Comparison of ENCODE assay signal across 29 cellular contexts in the genomic region with DNA sequence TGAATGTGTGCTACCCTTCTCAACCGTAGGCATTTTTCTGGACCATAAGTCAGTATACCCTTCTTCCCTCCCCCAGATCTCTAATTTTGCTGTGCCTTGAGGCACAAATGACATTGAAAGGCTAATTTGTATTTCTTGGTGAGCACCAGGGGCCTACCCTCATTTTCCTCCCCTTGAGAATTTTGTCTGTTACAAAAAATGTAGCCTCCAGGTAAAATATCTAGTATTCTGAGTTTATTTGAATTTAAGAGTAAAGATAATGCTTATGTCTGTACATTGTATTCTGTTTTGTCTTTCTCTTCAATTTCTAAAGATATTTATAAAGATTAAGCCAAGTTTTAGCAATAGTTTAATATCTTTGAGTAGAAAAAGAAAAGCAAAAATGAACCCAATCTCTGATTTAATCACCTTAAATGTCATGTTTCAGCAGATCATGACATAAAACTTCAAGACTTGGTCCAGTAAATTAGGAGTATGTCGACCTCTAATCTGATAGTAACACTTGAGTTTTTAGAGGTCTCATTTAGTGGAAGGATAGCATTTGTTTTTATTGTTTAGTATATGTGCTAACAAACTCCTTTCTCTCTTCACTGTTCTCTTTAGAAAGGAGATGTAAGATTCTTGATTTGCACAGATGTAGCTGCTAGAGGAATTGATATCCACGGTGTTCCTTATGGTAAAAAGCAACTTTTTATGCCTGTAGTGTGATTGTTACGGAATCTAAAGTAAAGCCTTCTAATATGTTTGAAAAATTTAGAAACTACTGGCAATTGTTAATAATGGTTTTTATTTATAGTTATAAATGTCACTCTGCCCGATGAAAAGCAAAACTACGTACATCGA.
"Had no signal": no experiment of that assay in that cellular context is flagged by ENCODE, and none has a peak within 500 bp of the region (broad histone marks: within the 10 kb centered on the region; RNA-seq: fewer than 3 reads in every experiment).

No MANE protein-coding gene starts in this region.

- H3K9me3 ChIP-seq: esophagus squamous epithelium, gastroesophageal sphincter, heart right ventricle had no signal

- H3K4me3 ChIP-seq: esophagus squamous epithelium, gastroesophageal sphincter, heart right ventricle had no signal

- DNase-seq: activated B cell treated with CpG ODN at 0.5 μM for 24 hours; activated CD4-positive, alpha-beta T cell treated with anti-CD3 and anti-CD28 coated beads for 48 hours; activated CD4-positive, alpha-beta T cell treated with anti-CD3 and anti-CD28 coated beads, Interleukin-2, amount 50 U/mL, for 1 hour; activated CD4-positive, alpha-beta T cell treated with anti-CD3 and anti-CD28 coated beads, Interleukin-2, amount 50 U/mL, for 48 hours; activated CD8-positive, alpha-beta memory T cell treated with anti-CD3 and anti-CD28 coated beads, Interleukin-2, amount 50 U/mL, for 48 hours; activated effector memory CD4-positive, alpha-beta T cell treated with anti-CD3 and anti-CD28 coated beads, Interleukin-2, amount 50 U/mL, for 16 hours; activated naive CD4-positive, alpha-beta T cell treated with anti-CD3 and anti-CD28 coated beads, Interleukin-2, amount 10 ng/mL, durations not matched to agents 7 days and 5 days; activated naive CD8-positive, alpha-beta T cell treated with anti-CD3 and anti-CD28 coated beads, Interleukin-2, amount 10 ng/mL, durations not matched to agents 7 days and 5 days; activated T-cell treated with anti-CD3 and anti-CD28 coated beads, Interleukin-2, amount 50 U/mL, for 4 hours; brain microvascular endothelial cell; cortex of kidney; dermis blood vessel endothelial cell; effector CD4-positive, alpha-beta T cell; effector memory CD8-positive, alpha-beta T cell; esophagus squamous epithelium; foreskin melanocyte; heart right ventricle; SW 1271; T-cell; T1000; WERI-Rb-1 had no signal

- H3K27me3 Mint-ChIP-seq: activated B cell treated with CpG ODN at 0.5 μM for 24 hours; activated naive CD4-positive, alpha-beta T cell treated with anti-CD3 and anti-CD28 coated beads, Interleukin-2, amount 10 ng/mL, durations not matched to agents 7 days and 5 days; activated naive CD8-positive, alpha-beta T cell treated with anti-CD3 and anti-CD28 coated beads, Interleukin-2, amount 10 ng/mL, durations not matched to agents 7 days and 5 days; effector memory CD8-positive, alpha-beta T cell; T-cell had no signal

- H3K4me3 Mint-ChIP-seq: activated B cell treated with CpG ODN at 0.5 μM for 24 hours; activated naive CD4-positive, alpha-beta T cell treated with anti-CD3 and anti-CD28 coated beads, Interleukin-2, amount 10 ng/mL, durations not matched to agents 7 days and 5 days; activated naive CD8-positive, alpha-beta T cell treated with anti-CD3 and anti-CD28 coated beads, Interleukin-2, amount 10 ng/mL, durations not matched to agents 7 days and 5 days; activated T-cell treated with anti-CD3 and anti-CD28 coated beads, Interleukin-2, amount 50 U/mL, for 4 hours; activated T-helper 1 cell treated with anti-CD3 and anti-CD28 coated beads, Interleukin-12 subunit alpha, Interleukin-12 subunit beta, Interleukin-2, Interleukin-4 antibody, amounts not matched to agents 30 ng/mL and 10 ng/mL and 1 ng/mL, durations not matched to agents 14 hours and 24 hours and 36 hours; effector memory CD8-positive, alpha-beta T cell; T-cell; T-helper 1 cell treated with Interleukin-12 subunit alpha and Interleukin-12 subunit beta and Interleukin-4 antibody, amounts not matched to agents 30 μg/mL and 1 μg/mL, for 36 hours; T-helper 2 cell treated with Interferon-gamma antibody and Interleukin-4, amounts not matched to agents 5 μg/mL and 100 μg/mL, for 36 hours had no signal

- H3K27ac ChIP-seq: brain microvascular endothelial cell, epithelial cell of prostate, esophagus squamous epithelium, gastroesophageal sphincter, heart right ventricle, WERI-Rb-1 had no signal

- H3K4me1 Mint-ChIP-seq: activated B cell treated with CpG ODN at 0.5 μM for 24 hours; activated naive CD4-positive, alpha-beta T cell treated with anti-CD3 and anti-CD28 coated beads, Interleukin-2, amount 10 ng/mL, durations not matched to agents 7 days and 5 days; activated naive CD8-positive, alpha-beta T cell treated with anti-CD3 and anti-CD28 coated beads, Interleukin-2, amount 10 ng/mL, durations not matched to agents 7 days and 5 days; T-cell had no signal

- H3K9me3 Mint-ChIP-seq: activated B cell treated with CpG ODN at 0.5 μM for 24 hours; activated naive CD8-positive, alpha-beta T cell treated with anti-CD3 and anti-CD28 coated beads, Interleukin-2, amount 10 ng/mL, durations not matched to agents 7 days and 5 days; effector memory CD8-positive, alpha-beta T cell; T-cell had no signal

- H3K27ac Mint-ChIP-seq: activated B cell treated with CpG ODN at 0.5 μM for 24 hours; activated naive CD4-positive, alpha-beta T cell treated with anti-CD3 and anti-CD28 coated beads, Interleukin-2, amount 10 ng/mL, durations not matched to agents 7 days and 5 days; activated naive CD4-positive, alpha-beta T cell treated with anti-CD3 and anti-CD28 coated beads, Interleukin-2, amount 50 U/mL, for 72 hours; activated naive CD8-positive, alpha-beta T cell treated with anti-CD3 and anti-CD28 coated beads, Interleukin-2, amount 10 ng/mL, durations not matched to agents 7 days and 5 days; activated T-helper 1 cell treated with anti-CD3 and anti-CD28 coated beads, Interleukin-12 subunit alpha, Interleukin-12 subunit beta, Interleukin-2, Interleukin-4 antibody, amounts not matched to agents 30 ng/mL and 10 ng/mL and 1 ng/mL, durations not matched to agents 14 hours and 24 hours and 36 hours; activated T-helper 2 cell treated with anti-CD3 and anti-CD28 coated beads, Interferon-gamma antibody, Interleukin-2, Interleukin-4, amounts not matched to agents 10 μg/mL and 5 μg/mL and 100 μg/mL, durations not matched to agents 14 hours and 24 hours and 36 hours; T-cell; T-helper 1 cell treated with Interleukin-12 subunit alpha and Interleukin-12 subunit beta and Interleukin-4 antibody, amounts not matched to agents 30 μg/mL and 1 μg/mL, for 36 hours; T-helper 2 cell treated with Interferon-gamma antibody and Interleukin-4, amounts not matched to agents 5 μg/mL and 100 μg/mL, for 36 hours had no signal

- ATAC-seq: activated CD4-positive, CD25-positive, alpha-beta regulatory T cell treated with anti-CD3 and anti-CD28 coated beads, Interleukin-2, amount 50 U/mL, for 24 hours; activated naive CD4-positive, alpha-beta T cell treated with anti-CD3 and anti-CD28 coated beads, Interleukin-2, amount 50 U/mL, for 72 hours; activated T-cell treated with anti-CD3 and anti-CD28 coated beads, Interleukin-2, amount 50 U/mL, for 4 hours; effector memory CD8-positive, alpha-beta T cell; gastroesophageal sphincter; heart right ventricle; T-cell had no signal
